Comparison of ENCODE assay signal across 8 cellular contexts in genomic region chrX:38561126-38561868, GRCh38.
A peak's percentile ranks its signal among the peaks of the same experiment; 100 is the strongest.
DNase-seq lines count a peak whose midpoint lies in the region; ATAC-seq and TF ChIP-seq lines count a peak whose summit lies in the region.

A gene with protein sequence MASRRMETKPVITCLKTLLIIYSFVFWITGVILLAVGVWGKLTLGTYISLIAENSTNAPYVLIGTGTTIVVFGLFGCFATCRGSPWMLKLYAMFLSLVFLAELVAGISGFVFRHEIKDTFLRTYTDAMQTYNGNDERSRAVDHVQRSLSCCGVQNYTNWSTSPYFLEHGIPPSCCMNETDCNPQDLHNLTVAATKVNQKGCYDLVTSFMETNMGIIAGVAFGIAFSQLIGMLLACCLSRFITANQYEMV (plus strand): TSS chrX:38561542. CDS start chrX:38561547, 5 bp downstream.

- peak; percentile 71 for DNase-seq in NCI-H2196 (lab: John Stamatoyannopoulos, UW; ENCODE audit: unreplicated experiment)
- peak; percentile 83 for DNase-seq in activated CD4-positive, alpha-beta T cell treated with anti-CD3 and anti-CD28 coated beads for 48 hours
- DNase-seq in choroid plexus epithelial cell (ENCODE audit: low read depth): peak; percentile 64
- DNase-seq in stimulated activated CD4-positive, alpha-beta T cell treated with anti-CD3 and anti-CD28 coated beads, Interleukin-15, amount 100 ng/mL, for 24 hours: peak; percentile 85

- H3K27me3 ChIP-seq in layer of hippocampus (ENCODE audit: control insufficient read depth, insufficient read depth, low read length): no peaks in the 10 kb centered on the region

- ATAC-seq in HG02973 (IDR thresholded peaks at IDR 0.05; ENCODE audit: unreplicated experiment) (peak; percentile 66), HG02840 (IDR thresholded peaks at IDR 0.05; ENCODE audit: low FRiP score, unreplicated experiment) (no peak)

- peak within 1 kb of the TSS; percentile 67; the same call in 1 of the 2 replicates for H3K4me3 ChIP-seq in GM08714 (ENCODE audit: low read length)
- peak within 1 kb of the TSS; percentile 53 for H3K4me3 ChIP-seq in choroid plexus epithelial cell (ENCODE audit: low read depth, low read length)

- TF ChIP-seq CTCF in choroid plexus epithelial cell (conservative IDR thresholded peaks at IDR 0.05; ENCODE audit: low read depth, low read length): no peak

- H3K27ac ChIP-seq in layer of hippocampus (ENCODE audit: low read depth, low read length): peak within 1 kb of the TSS; percentile 35
